ENCODE assay signal across 17 cellular contexts in genomic region chr5:67170783-67171182, GRCh38. TPM values are rescaled to one million over a fixed set of nuclear protein-coding genes. Genes with fewer than 3 reads are reported as not detected.
DNase-seq lines count a peak whose midpoint lies in the region; ATAC-seq lines count a peak whose summit lies in the region.
"Had no signal": no experiment of that assay in that cellular context is flagged by ENCODE, and none has a peak within 500 bp of the region (broad histone marks: within the 10 kb centered on the region; RNA-seq: fewer than 3 reads in every experiment).

No MANE protein-coding gene starts in this region.

- intact Hi-C loops in Right ventricle myocardium inferior (cut with DNase I) (no loop called here), cardiac septum (cut with DNase I) (no loop called here), left ventricle myocardium superior (cut with micrococcal nuclease) (no loop called here)

- DNase-seq in Right ventricle myocardium inferior (ENCODE audit: missing footprints) (no peak), cardiac septum (ENCODE audit: low spot score) (no peak), amniotic epithelial cell (ENCODE audit: low read depth) (peak; percentile 5), left ventricle myocardium superior (no peak), pons (ENCODE audit: low spot score) (no peak), COLO668 (lab: John Stamatoyannopoulos, UW; ENCODE audit: unreplicated experiment) (no peak)
- DNase-seq: CD8-positive, alpha-beta memory T cell; GM23248; NCI-H1417 treated with DMSO at 0.1 percent for 48 hours; NCI-H187 treated with DMSO at 0.1 percent for 48 hours; NCI-H2227 treated with DMSO at 0.1 percent for 48 hours; NCI-H510A treated with DMSO at 0.1 percent for 48 hours; NCI-H82; Peyer's patch; SHP77 had no signal

- peak; percentile 79 for ATAC-seq in Right ventricle myocardium inferior
- peak; percentile 60 for ATAC-seq in left ventricle myocardium superior
- ATAC-seq in HG02759 (IDR thresholded peaks at IDR 0.05; ENCODE audit: unreplicated experiment): no peak
- ATAC-seq: SK-N-SH treated with all-trans-retinoic acid at 6 μM for 48 hours had no signal

RNA-seq across cellular contexts. Expression of gene CD180, which starts 25.8 kb away (rescaled TPM):
- total RNA-seq in Right ventricle myocardium inferior (1.6 TPM), cardiac septum (0.48 TPM), left ventricle myocardium superior (0.64 TPM)
- total RNA-seq: GM23248 had no signal
